8 cellular contexts compared by ENCODE assay signal in genomic region chr12:6553051-6553868, GRCh38. TPM values are rescaled to one million over a fixed set of nuclear protein-coding genes. Genes with fewer than 3 reads are reported as not detected.
DNase-seq lines count a peak whose midpoint lies in the region; ATAC-seq and TF ChIP-seq lines count a peak whose summit lies in the region.

No MANE protein-coding gene starts in this region.

- H3K9me3 Mint-ChIP-seq in nephron progenitor cell: no peaks in the 10 kb centered on the region

- H3K4me3 ChIP-seq in dorsolateral prefrontal cortex: peak overlapping the region; percentile 64 to 100 (median 95)

- ATAC-seq in GM19351 (IDR thresholded peaks at IDR 0.05; ENCODE audit: unreplicated experiment): no peak

- peak; percentile 82 for DNase-seq in NCI-H2171 (lab: John Stamatoyannopoulos, UW)
- DNase-seq in dorsolateral prefrontal cortex: peak in 5 of 10 donors; percentile 52 to 77 (median 66)
- DNase-seq in nephron progenitor cell: no peak
- no peak for DNase-seq in GF-D8 (lab: John Stamatoyannopoulos, UW)
- DNase-seq in NCI-H226: no peak
- DNase-seq in globus pallidus (ENCODE audit: low spot score): no peak

- H3K36me3 Mint-ChIP-seq in nephron progenitor cell (ENCODE audit: low read depth): peaks cover 16% of the 10 kb centered on the region

- H3K4me1 Mint-ChIP-seq in nephron progenitor cell: peaks cover 47% of the 10 kb centered on the region

- peak overlapping the region; percentile 94 for H3K4me3 Mint-ChIP-seq in nephron progenitor cell

- H3K27me3 ChIP-seq in dorsolateral prefrontal cortex: no peaks in the 10 kb centered on the region

- H3K27ac ChIP-seq in C4-2B: peak overlapping the region; percentile 21
- H3K27ac ChIP-seq in dorsolateral prefrontal cortex: peak overlapping the region; percentile 15 to 98 (median 94)

- TF ChIP-seq CTCF in C4-2B (conservative IDR thresholded peaks at IDR 0.05) (no peak), dorsolateral prefrontal cortex (IDR thresholded peaks at IDR 0.05 in 54 of 56, conservative IDR thresholded peaks at IDR 0.05 in 2 of 56; ENCODE audit: low read depth in 1 of 56, partially characterized antibody in 56 of 56) (no peak), nephron progenitor cell (IDR thresholded peaks at IDR 0.05) (no peak)

- H3K27me3 Mint-ChIP-seq in nephron progenitor cell (ENCODE audit: low read depth, poor library complexity): no peaks in the 10 kb centered on the region

- H3K27ac Mint-ChIP-seq in nephron progenitor cell: peak overlapping the region; percentile 76

- intact Hi-C loops in dorsolateral prefrontal cortex (cut with DNase I): loop anchor here in 1 of 2 donors (5.0 kb wide), 1 partner anchor 81 kb away; the partner anchor contains the start of gene VAMP1

RNA-seq across cellular contexts. Expression of gene IFFO1, which starts 2.6 kb away (rescaled TPM):
- 10 to 100 TPM; 29.9 to 71.0 (median 45.2) TPM for total RNA-seq in dorsolateral prefrontal cortex

RNA-seq across cellular contexts. Expression of gene NOP2, which starts 14.8 kb away (rescaled TPM):
- 10 to 100 TPM; 17.8 to 57.6 (median 26.6) TPM for total RNA-seq in dorsolateral prefrontal cortex

RNA-seq across cellular contexts. Expression of gene GAPDH, which starts 18.9 kb away (rescaled TPM):
- 1,000 to 10,000 TPM; 1,552 to 3,778 (median 2,635) TPM for total RNA-seq in dorsolateral prefrontal cortex

RNA-seq across cellular contexts. Expression of gene CHD4, which starts 53.9 kb away (rescaled TPM):
- total RNA-seq in dorsolateral prefrontal cortex: 100 to 1,000 TPM; 139 to 266 (median 179) TPM

RNA-seq across cellular contexts. Expression of gene NCAPD2, which starts 59.4 kb away (rescaled TPM):
- 10 to 100 TPM; 10.2 to 44.7 (median 21.8) TPM for total RNA-seq in dorsolateral prefrontal cortex
